In the genomic region with DNA sequence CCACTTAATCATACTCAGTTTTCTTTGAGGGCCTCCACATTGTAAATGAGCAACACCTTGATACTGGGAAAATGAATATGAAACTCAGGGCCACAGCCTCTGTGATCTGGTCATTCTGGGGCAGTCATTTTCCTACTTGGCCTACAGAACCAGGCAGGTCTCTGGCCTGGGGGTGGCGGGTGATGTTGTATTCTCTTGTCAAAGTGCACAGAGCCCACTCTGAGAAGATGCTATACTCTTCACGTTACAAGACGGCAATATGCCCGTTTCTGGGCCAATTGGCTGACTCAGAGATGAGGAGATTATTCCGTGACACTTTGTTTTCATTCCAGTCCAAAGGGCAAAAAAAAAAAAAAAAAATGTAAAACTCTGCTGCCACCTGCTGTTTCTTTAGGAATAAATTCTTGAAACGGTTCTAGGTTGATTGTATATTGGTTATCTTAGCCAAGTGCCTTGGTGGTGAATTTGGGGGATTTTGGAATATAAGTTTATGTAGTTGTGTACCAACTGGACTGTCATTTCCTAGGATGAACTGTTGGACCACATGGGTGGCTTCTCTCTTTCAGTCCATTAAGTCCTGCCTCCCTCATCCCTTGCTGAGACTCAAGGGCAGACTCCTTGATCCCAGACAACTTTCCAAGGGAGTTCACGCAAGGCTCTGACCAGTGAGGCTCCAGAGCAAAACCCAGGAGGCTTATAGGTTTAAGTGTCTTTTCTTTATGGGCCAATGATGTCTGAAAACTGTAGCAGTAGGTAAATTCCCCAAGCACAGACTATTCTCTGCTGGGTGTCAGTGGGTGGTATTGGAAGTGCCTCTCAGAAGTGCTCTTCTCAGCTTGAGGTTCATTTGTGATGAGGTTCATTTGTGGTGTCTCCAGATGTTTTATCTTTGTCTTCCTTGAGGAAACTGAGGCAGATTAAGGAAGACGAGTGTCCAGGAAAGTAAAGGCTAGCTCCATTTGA, we compare ENCODE assay signal across 9 cellular contexts. TPM values are rescaled to one million over a fixed set of nuclear protein-coding genes. Genes with fewer than 3 reads are reported as not detected.
DNase-seq lines count a peak whose midpoint lies in the region; ATAC-seq and TF ChIP-seq lines count a peak whose summit lies in the region.
"Had no signal": no experiment of that assay in that cellular context is flagged by ENCODE, and none has a peak within 500 bp of the region (broad histone marks: within the 10 kb centered on the region; RNA-seq: fewer than 3 reads in every experiment).

No MANE protein-coding gene starts in this region.

- no peak overlapping the region for H3K27ac ChIP-seq in C4-2B
- peak overlapping the region in 2 of 3 donors; percentile 44 to 50 for H3K27ac ChIP-seq in thyroid gland

- no peak for TF ChIP-seq POLR2A in thyroid gland (IDR thresholded peaks at IDR 0.05)

- no peak overlapping the region for H3K4me3 ChIP-seq in thyroid gland (replicated peaks in 1 of 3)

- H3K4me3 Mint-ChIP-seq in effector memory CD8-positive, alpha-beta T cell = no peak overlapping the region
- H3K4me3 Mint-ChIP-seq: IgD-negative memory B cell had no signal

- DNase-seq in NCI-H2196 (lab: John Stamatoyannopoulos, UW; ENCODE audit: unreplicated experiment) (peak; percentile 72), midbrain (lab: John Stamatoyannopoulos, UW) (peak; percentile 72), thyroid gland (peak; percentile 41 to 46)
- DNase-seq in activated CD4-positive, alpha-beta T cell treated with anti-CD3 and anti-CD28 coated beads for 4 hours = peak; percentile 61 to 63
- peak in 2 of 3 experiments; percentile 15 to 22 for DNase-seq in effector memory CD8-positive, alpha-beta T cell

- peaks cover 22 to 32% of the 10 kb centered on the region in 2 donors for H3K27me3 Mint-ChIP-seq in effector memory CD8-positive, alpha-beta T cell

- no peaks in the 10 kb centered on the region for H3K9me3 Mint-ChIP-seq in effector memory CD8-positive, alpha-beta T cell
- H3K9me3 Mint-ChIP-seq: IgD-negative memory B cell had no signal

- peaks cover 10 to 34% of the 10 kb centered on the region in 2 donors for H3K4me1 ChIP-seq in thyroid gland

- no peaks in the 10 kb centered on the region for H3K9me3 ChIP-seq in thyroid gland

- peak; percentile 43 for ATAC-seq in GM21360 (IDR thresholded peaks at IDR 0.05; ENCODE audit: unreplicated experiment)
- ATAC-seq in effector memory CD8-positive, alpha-beta T cell (replicated peaks) = peak; percentile 81
- no peak for ATAC-seq in GM18873 (IDR thresholded peaks at IDR 0.05; ENCODE audit: low FRiP score, unreplicated experiment)

- no peaks in the 10 kb centered on the region for H3K27me3 ChIP-seq in thyroid gland

- TF ChIP-seq CTCF in C4-2B (conservative IDR thresholded peaks at IDR 0.05) (peak; percentile 81), thyroid gland (IDR thresholded peaks at IDR 0.05) (peak in 5 of 6 experiments; percentile 19 to 81 (median 54))

- peaks cover 3 to 5% of the 10 kb centered on the region in 2 donors for H3K4me1 Mint-ChIP-seq in effector memory CD8-positive, alpha-beta T cell (ENCODE audit: low read depth in 2 of 2)

- H3K36me3 ChIP-seq in thyroid gland = no peaks in the 10 kb centered on the region

- intact Hi-C loops in thyroid gland (cut with DNase I) = loop anchor here (5.0 kb wide), 1 partner anchor 566 kb away; no protein-coding TSS in a partner anchor

- H3K36me3 Mint-ChIP-seq in effector memory CD8-positive, alpha-beta T cell (ENCODE audit: insufficient read depth) = no peaks in the 10 kb centered on the region
- H3K36me3 Mint-ChIP-seq: IgD-negative memory B cell had no signal

- peak overlapping the region in 1 of 2 donors; percentile 75 for H3K27ac Mint-ChIP-seq in effector memory CD8-positive, alpha-beta T cell

- WGBS in thyroid gland, 2 donors = 30 to 34% methylated on average over 8 of the region's 8 CpGs

RNA-seq across cellular contexts. Expression of a gene that starts 18.2 kb away (rescaled TPM):
- total RNA-seq in thyroid gland = 10 to 100 TPM in 3 of 4 donors, 1 to 10 TPM in 1; 8.0 to 69.1 (median 20.5) TPM

RNA-seq across cellular contexts. Expression of a gene that starts 29.1 kb away (rescaled TPM):
- total RNA-seq in thyroid gland = 10 to 100 TPM; 67.5 to 92.9 (median 71.6) TPM

Comparison
In these comparisons a context has a peak if more than half of its experiments do, and no peak if none do; other contexts are left out.
1. DNase-seq: peak in every context shown above with its lines; median percentile 72 in NCI-H2196; 72 in midbrain; 62 in activated CD4-positive, alpha-beta T cell treated with anti-CD3 and anti-CD28 coated beads for 4 hours; 44 in thyroid gland; 18 in effector memory CD8-positive, alpha-beta T cell.